12 cellular contexts compared by ENCODE assay signal in genomic region chr6:143962644-143962929, GRCh38. TPM values are rescaled to one million over a fixed set of nuclear protein-coding genes. Genes with fewer than 3 reads are reported as not detected.
DNase-seq lines count a peak whose midpoint lies in the region; ATAC-seq and TF ChIP-seq lines count a peak whose summit lies in the region.
"Had no signal": no experiment of that assay in that cellular context is flagged by ENCODE, and none has a peak within 500 bp of the region (broad histone marks: within the 10 kb centered on the region; RNA-seq: fewer than 3 reads in every experiment).

No MANE protein-coding gene starts in this region.

- H3K9ac ChIP-seq in neural progenitor cell (no peak overlapping the region), Karpas-422 (ENCODE audit: low read length) (no peak overlapping the region)

- H3K27ac Mint-ChIP-seq in neural progenitor cell = peak overlapping the region; percentile 99
- H3K27ac Mint-ChIP-seq: T-helper 1 cell treated with Interleukin-12 subunit alpha and Interleukin-12 subunit beta and Interleukin-4 antibody, amounts not matched to agents 30 μg/mL and 1 μg/mL, for 36 hours had no signal

- H3K9me3 Mint-ChIP-seq in neural progenitor cell = no peaks in the 10 kb centered on the region
- H3K9me3 Mint-ChIP-seq: T-helper 1 cell treated with Interleukin-12 subunit alpha and Interleukin-12 subunit beta and Interleukin-4 antibody, amounts not matched to agents 30 μg/mL and 1 μg/mL, for 36 hours had no signal

- peaks cover 91% of the 10 kb centered on the region for H3K4me1 ChIP-seq in neural progenitor cell
- no peaks in the 10 kb centered on the region for H3K4me1 ChIP-seq in Karpas-422 (ENCODE audit: low read length)

- H2AFZ ChIP-seq in neural progenitor cell (replicated peaks) = no peak overlapping the region
- H2AFZ ChIP-seq in Karpas-422 (ENCODE audit: low read length) = no peak overlapping the region

- H3F3A ChIP-seq in neural progenitor cell (ENCODE audit: low read depth) = peaks cover 78% of the 10 kb centered on the region

- H3K4me3 ChIP-seq in fibroblast of mammary gland (ENCODE audit: control insufficient read depth, low read depth, low read length) (no peak overlapping the region), neural progenitor cell (peak overlapping the region; percentile 41), Karpas-422 (ENCODE audit: low read length) (no peak overlapping the region)

- peak overlapping the region; percentile 61 for H3K4me3 Mint-ChIP-seq in neural progenitor cell
- H3K4me3 Mint-ChIP-seq: T-helper 1 cell treated with Interleukin-12 subunit alpha and Interleukin-12 subunit beta and Interleukin-4 antibody, amounts not matched to agents 30 μg/mL and 1 μg/mL, for 36 hours had no signal

- H3K36me3 Mint-ChIP-seq in neural progenitor cell = peaks cover 17% of the 10 kb centered on the region

- DNase-seq in ELF-1 (ENCODE audit: low read depth, low spot score) = peak; percentile 49
- DNase-seq in RPMI8226 = peak; percentile 7
- peak; percentile 66 for DNase-seq in fibroblast of mammary gland (ENCODE audit: low read depth)
- DNase-seq in neural progenitor cell (ENCODE audit: low spot score) = peak; percentile 87
- no peak for DNase-seq in Karpas-422
- DNase-seq in COR-L47 (lab: John Stamatoyannopoulos, UW) = no peak
- no peak for DNase-seq in NCI-H187 (lab: John Stamatoyannopoulos, UW)
- DNase-seq: activated T-cell treated with anti-CD3 and anti-CD28 coated beads, Interleukin-2, amount 50 U/mL, for 1 hour; effector CD8-positive, alpha-beta T cell; stimulated activated CD4-positive, alpha-beta T cell treated with anti-CD3 and anti-CD28 coated beads, Interleukin-4, amount 100 ng/mL, for 1 hour had no signal

- peak; percentile 57 for TF ChIP-seq CTCF in fibroblast of mammary gland (conservative IDR thresholded peaks at IDR 0.05; ENCODE audit: control insufficient read depth, insufficient read depth, low read depth, low read length)
- TF ChIP-seq CTCF in neural progenitor cell (IDR thresholded peaks at IDR 0.05) = peak; percentile 58

- H3K9me3 ChIP-seq in neural progenitor cell (ENCODE audit: low read depth) (no peaks in the 10 kb centered on the region), Karpas-422 (ENCODE audit: low read length) (no peaks in the 10 kb centered on the region)

- H3K36me3 ChIP-seq in neural progenitor cell (no peaks in the 10 kb centered on the region), Karpas-422 (ENCODE audit: insufficient read depth, low read length) (no peaks in the 10 kb centered on the region)

- ATAC-seq in GM18517 (IDR thresholded peaks at IDR 0.05; ENCODE audit: unreplicated experiment) = no peak

- H4K20me1 ChIP-seq in neural progenitor cell (ENCODE audit: low read depth) (no peaks in the 10 kb centered on the region), Karpas-422 (ENCODE audit: insufficient read depth, low read depth, low read length) (no peaks in the 10 kb centered on the region)

- H3K4me2 ChIP-seq in neural progenitor cell = peak overlapping the region; percentile 84
- H3K4me2 ChIP-seq in Karpas-422 (ENCODE audit: low read depth, low read length, poor library complexity, severe bottlenecking) = no peak overlapping the region

- H3K79me2 ChIP-seq in neural progenitor cell (ENCODE audit: low read depth) = no peaks in the 10 kb centered on the region
- no peaks in the 10 kb centered on the region for H3K79me2 ChIP-seq in Karpas-422 (ENCODE audit: low read length)

- H3K27me3 ChIP-seq in neural progenitor cell = peaks cover 46% of the 10 kb centered on the region
- no peaks in the 10 kb centered on the region for H3K27me3 ChIP-seq in Karpas-422 (ENCODE audit: low read length)

- H3K4me1 Mint-ChIP-seq in neural progenitor cell = peaks cover 3% of the 10 kb centered on the region

- H3K9me2 ChIP-seq in Karpas-422 (replicated peaks; ENCODE audit: insufficient read depth, low read length) = no peaks in the 10 kb centered on the region

- H3K27ac ChIP-seq in neural progenitor cell = peak overlapping the region; percentile 99
- H3K27ac ChIP-seq in Karpas-422 (ENCODE audit: low read length) = no peak overlapping the region

- no peaks in the 10 kb centered on the region for H3K27me3 Mint-ChIP-seq in neural progenitor cell (ENCODE audit: insufficient read depth, low read depth)

RNA-seq across cellular contexts. Expression of gene PLAGL1, which starts 45.5 kb away (rescaled TPM):
- 5.1 and 5.6 TPM in 2 replicates for total RNA-seq in neural progenitor cell (ENCODE audit: low replicate concordance)
- total RNA-seq in Karpas-422 (2014; rRNA removed; shearing (Covaris generic); ENCODE audit: low replicate concordance) = 4.7 and 6.5 TPM in 2 replicates

Comparison
In these comparisons a context has a peak if more than half of its experiments do, and no peak if none do; other contexts are left out.
1. DNase-seq: peak in ELF-1 (single experiment), RPMI8226 (single experiment), fibroblast of mammary gland (single experiment) and neural progenitor cell (single experiment); none in Karpas-422 (single experiment), COR-L47 (single experiment) and NCI-H187 (0 of 2).